In genomic region chr22:23403152-23403719, GRCh38 we compare ENCODE assay signal across 1 cellular context.
TF ChIP-seq lines count a peak whose summit lies in the region.

No MANE protein-coding gene starts in this region.

TF ChIP-seq in HEK293, 187 proteins besides CTCF, POLR2A, EP300 and RAD21 (continued from another document):
- TF ChIP-seq ZSCAN4 (tag by site-specific recombination; IDR thresholded peaks at IDR 0.05) (no peak), ZBTB44 (tag by site-specific recombination; IDR thresholded peaks at IDR 0.05) (no peak), ZNF24 (tag by site-specific recombination; IDR thresholded peaks at IDR 0.05) (no peak), ZNF202 (tag by site-specific recombination; IDR thresholded peaks at IDR 0.05; ENCODE audit: borderline replicate concordance) (no peak), ZNF10 (tag by site-specific recombination; IDR thresholded peaks at IDR 0.05) (no peak), ZFP37 (tag by site-specific recombination; IDR thresholded peaks at IDR 0.05) (no peak)
